ENCODE assay signal across 24 cellular contexts in the genomic region with DNA sequence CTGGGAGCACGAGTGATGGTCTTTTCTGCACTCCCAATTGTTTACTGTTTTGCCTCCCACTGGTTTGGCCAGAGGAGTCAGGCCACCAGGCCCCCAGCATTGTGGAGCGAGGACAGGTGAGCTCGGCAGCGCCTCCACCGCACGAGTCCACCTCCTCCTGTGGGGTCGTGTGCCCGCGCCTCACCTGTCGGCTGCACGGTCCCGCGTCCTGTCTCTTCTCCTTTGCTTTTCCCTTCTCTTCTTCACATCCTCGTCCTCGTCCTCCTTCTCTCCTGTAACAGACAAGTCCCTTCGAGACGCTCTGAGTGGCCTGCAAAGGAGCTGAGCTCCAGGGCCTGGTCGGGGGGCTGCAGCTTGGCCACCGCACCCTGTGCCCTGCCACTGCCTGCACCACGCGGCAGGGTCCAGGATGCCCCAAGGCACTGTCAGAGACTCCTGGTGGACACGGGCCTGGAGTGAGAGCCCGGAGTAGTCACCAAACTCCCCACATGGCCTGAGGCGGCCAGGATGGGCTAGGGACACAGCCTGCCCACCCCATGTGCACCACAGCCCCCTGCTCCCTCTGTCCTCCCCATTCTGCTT. TPM values are rescaled to one million over a fixed set of nuclear protein-coding genes. Genes with fewer than 3 reads are reported as not detected.
DNase-seq lines count a peak whose midpoint lies in the region; ATAC-seq, FAIRE-seq and TF ChIP-seq lines count a peak whose summit lies in the region.
"Had no signal": no experiment of that assay in that cellular context is flagged by ENCODE, and none has a peak within 500 bp of the region (broad histone marks: within the 10 kb centered on the region; RNA-seq: fewer than 3 reads in every experiment).

No MANE protein-coding gene starts in this region.

- no peaks in the 10 kb centered on the region for H4K20me1 ChIP-seq in HepG2 (ENCODE audit: insufficient read depth, low read length)

- TF ChIP-seq EP300 in HepG2 (IDR thresholded peaks at IDR 0.05; ENCODE audit: low read depth in 2 of 2, low read length in 2 of 2): no peak
- no peak for TF ChIP-seq EP300 in HepG2 (CRISPR knock-in tag; IDR thresholded peaks at IDR 0.05; ENCODE audit: borderline replicate concordance)

- TF ChIP-seq CTCF in endothelial cell (IDR thresholded peaks at IDR 0.05; ENCODE audit: unreplicated experiment): no peak
- no peak for TF ChIP-seq CTCF in HepG2 (CRISPR knock-in tag; IDR thresholded peaks at IDR 0.05)

- H3K27me3 Mint-ChIP-seq in activated T-cell treated with anti-CD3 and anti-CD28 coated beads, Interleukin-2, amount 50 U/mL, for 24 hours: no peaks in the 10 kb centered on the region
- peaks cover 3% of the 10 kb centered on the region for H3K27me3 Mint-ChIP-seq in endothelial cell (ENCODE audit: unreplicated experiment)
- no peaks in the 10 kb centered on the region for H3K27me3 Mint-ChIP-seq in stimulated activated naive B cell treated with anti-CD40 and anti-IgM and Interleukin-4, amounts not matched to agents 10 μg/mL and 1 μg/mL and 100 μg/mL, for 72 hours
- H3K27me3 Mint-ChIP-seq in naive thymus-derived CD4-positive, alpha-beta T cell: no peaks in the 10 kb centered on the region

- H3K79me2 ChIP-seq in HepG2 (ENCODE audit: insufficient read depth, low read length): peaks cover under 1% of the 10 kb centered on the region

- peaks cover 9% of the 10 kb centered on the region for H3K4me1 Mint-ChIP-seq in activated T-cell treated with anti-CD3 and anti-CD28 coated beads, Interleukin-2, amount 50 U/mL, for 24 hours (ENCODE audit: low read depth)
- no peaks in the 10 kb centered on the region for H3K4me1 Mint-ChIP-seq in endothelial cell (ENCODE audit: unreplicated experiment)
- peaks cover 14 to 18% of the 10 kb centered on the region in 2 donors for H3K4me1 Mint-ChIP-seq in stimulated activated naive B cell treated with anti-CD40 and anti-IgM and Interleukin-4, amounts not matched to agents 10 μg/mL and 1 μg/mL and 100 μg/mL, for 72 hours
- peaks cover 0 to 7% (median 1%) of the 10 kb centered on the region in 7 donors for H3K4me1 Mint-ChIP-seq in naive thymus-derived CD4-positive, alpha-beta T cell

- no peak overlapping the region for H3K27ac ChIP-seq in HepG2 (ENCODE audit: extremely low read length, insufficient read depth, low read length)
- no peak overlapping the region for H3K27ac ChIP-seq in naive thymus-derived CD4-positive, alpha-beta T cell (ENCODE audit: low read depth, low read length)
- H3K27ac ChIP-seq: 22Rv1, GM23248, SJSA1 had no signal

- no peak overlapping the region for H2AFZ ChIP-seq in HepG2 (ENCODE audit: low read length)
- H2AFZ ChIP-seq: GM23248 had no signal

- peaks cover 91% of the 10 kb centered on the region for H3K36me3 Mint-ChIP-seq in activated T-cell treated with anti-CD3 and anti-CD28 coated beads, Interleukin-2, amount 50 U/mL, for 24 hours (ENCODE audit: low read depth)
- peaks cover 39% of the 10 kb centered on the region for H3K36me3 Mint-ChIP-seq in endothelial cell (ENCODE audit: low read depth, unreplicated experiment)
- H3K36me3 Mint-ChIP-seq in stimulated activated naive B cell treated with anti-CD40 and anti-IgM and Interleukin-4, amounts not matched to agents 10 μg/mL and 1 μg/mL and 100 μg/mL, for 72 hours: peaks cover 41 to 51% of the 10 kb centered on the region in 2 donors
- peaks cover 4 to 22% (median 9%) of the 10 kb centered on the region in 5 donors for H3K36me3 Mint-ChIP-seq in naive thymus-derived CD4-positive, alpha-beta T cell

- H3K27me3 ChIP-seq in HepG2 (ENCODE audit: control insufficient read depth in 1 of 2, insufficient read depth in 2 of 2, low read length in 2 of 2): no peaks in the 10 kb centered on the region
- no peaks in the 10 kb centered on the region for H3K27me3 ChIP-seq in naive thymus-derived CD4-positive, alpha-beta T cell (ENCODE audit: control insufficient read depth in 2 of 2, insufficient read depth in 2 of 2, low read length in 2 of 2)
- H3K27me3 ChIP-seq: SJSA1 had no signal

- CTCF ChIA-PET in HepG2 (lab: Yijun Ruan, JAX; ENCODE audit: low intra/inter-chr PET ratio, low total read pairs): no interaction called here
- CTCF ChIA-PET in naive thymus-derived CD4-positive, alpha-beta T cell (lab: Charles Lee): interaction anchor here (0.6 kb wide), 1 partner anchor 1310 kb away, joined by 3 read pairs; no protein-coding TSS in a partner anchor

- no peak for DNase-seq in activated T-cell treated with anti-CD3 and anti-CD28 coated beads, Interleukin-2, amount 50 U/mL, for 24 hours
- DNase-seq in activated T-cell treated with anti-CD3 and anti-CD28 coated beads for 4 hours: no peak
- DNase-seq in endothelial cell (ENCODE audit: low spot score): no peak
- no peak for DNase-seq in HepG2 (ENCODE audit: low spot score)
- no peak for DNase-seq in stimulated activated naive B cell treated with anti-CD40 and anti-IgM and Interleukin-4, amounts not matched to agents 10 μg/mL and 1 μg/mL and 100 μg/mL, for 72 hours
- no peak for DNase-seq in Ammon's horn (ENCODE audit: low spot score)
- DNase-seq in naive thymus-derived CD4-positive, alpha-beta T cell: no peak
- DNase-seq in NCI-H1436 treated with DMSO at 0.1 percent for 48 hours (lab: John Stamatoyannopoulos, UW): no peak
- DNase-seq: CD8-positive, alpha-beta T cell; DND-41; GM23248; KG1; NCI-H1436; NCI-H2029 treated with DMSO at 0.1 percent for 48 hours; NCI-H2171 treated with DMSO at 0.1 percent for 48 hours; NCI-H446 treated with DMSO at 0.1 percent for 48 hours; NK-92 treated with Interleukin-12 subunit alpha and Interleukin-12 subunit beta, amount 100 ng/mL, for 24 hours; OCI-M1; RPMI8226 had no signal

- ATAC-seq in HepG2: peak; percentile 16
- no peak for ATAC-seq in stimulated activated naive B cell treated with anti-CD40 and anti-IgM and Interleukin-4, amounts not matched to agents 10 μg/mL and 1 μg/mL and 100 μg/mL, for 72 hours (replicated peaks)
- ATAC-seq in naive thymus-derived CD4-positive, alpha-beta T cell: no peak
- ATAC-seq: CD8-positive, alpha-beta T cell; HCT116 had no signal

- no peak for FAIRE-seq in HepG2 (lab: Jason Lieb, UNC)
- FAIRE-seq: G401.6, GM18507 had no signal

- H3K9me3 ChIP-seq in HepG2 (ENCODE audit: low read length): no peaks in the 10 kb centered on the region
- no peaks in the 10 kb centered on the region for H3K9me3 ChIP-seq in naive thymus-derived CD4-positive, alpha-beta T cell (ENCODE audit: control insufficient read depth in 2 of 3, low read length in 3 of 3)
- H3K9me3 ChIP-seq: SJSA1 had no signal

- H3K4me1 ChIP-seq in HepG2 (ENCODE audit: insufficient read depth, low read length): no peaks in the 10 kb centered on the region
- no peaks in the 10 kb centered on the region for H3K4me1 ChIP-seq in naive thymus-derived CD4-positive, alpha-beta T cell (ENCODE audit: control insufficient read depth in 2 of 2, insufficient read depth in 2 of 2, low read length in 2 of 2)
- H3K4me1 ChIP-seq: SJSA1 had no signal

- H3K9me3 Mint-ChIP-seq in activated T-cell treated with anti-CD3 and anti-CD28 coated beads, Interleukin-2, amount 50 U/mL, for 24 hours: no peaks in the 10 kb centered on the region
- H3K9me3 Mint-ChIP-seq in endothelial cell (ENCODE audit: unreplicated experiment): no peaks in the 10 kb centered on the region
- no peaks in the 10 kb centered on the region for H3K9me3 Mint-ChIP-seq in stimulated activated naive B cell treated with anti-CD40 and anti-IgM and Interleukin-4, amounts not matched to agents 10 μg/mL and 1 μg/mL and 100 μg/mL, for 72 hours
- H3K9me3 Mint-ChIP-seq in naive thymus-derived CD4-positive, alpha-beta T cell: no peaks in the 10 kb centered on the region
- H3K9me3 Mint-ChIP-seq: CD8-positive, alpha-beta T cell had no signal

- no peak overlapping the region for H3K4me3 ChIP-seq in HepG2 (replicated peaks in 1 of 3; ENCODE audit: insufficient read depth in 1 of 3, low read depth in 2 of 3, low read length in 3 of 3)
- H3K4me3 ChIP-seq in naive thymus-derived CD4-positive, alpha-beta T cell (ENCODE audit: low read length): no peak overlapping the region
- H3K4me3 ChIP-seq: GM23248, SJSA1 had no signal

- intact Hi-C loops in HepG2 (cut with micrococcal nuclease; ENCODE audit: unreplicated experiment): no loop called here
- intact Hi-C loops in naive thymus-derived CD4-positive, alpha-beta T cell (cut with micrococcal nuclease): no loop called here

- peak overlapping the region; percentile 72 for H3K27ac Mint-ChIP-seq in activated T-cell treated with anti-CD3 and anti-CD28 coated beads, Interleukin-2, amount 50 U/mL, for 24 hours
- H3K27ac Mint-ChIP-seq in endothelial cell (ENCODE audit: unreplicated experiment): no peak overlapping the region
- H3K27ac Mint-ChIP-seq in stimulated activated naive B cell treated with anti-CD40 and anti-IgM and Interleukin-4, amounts not matched to agents 10 μg/mL and 1 μg/mL and 100 μg/mL, for 72 hours: peak overlapping the region; percentile 69
- peak overlapping the region in 2 of 9 donors; percentile 43 to 79 for H3K27ac Mint-ChIP-seq in naive thymus-derived CD4-positive, alpha-beta T cell
- H3K27ac Mint-ChIP-seq: CD8-positive, alpha-beta T cell had no signal

- no peak for TF ChIP-seq POLR2A in HepG2 (IDR thresholded peaks at IDR 0.05; ENCODE audit: insufficient read depth in 1 of 2, low read depth in 2 of 2, low read length in 2 of 2)

- 96% methylated on average over 22 of the region's 24 CpGs for WGBS in HepG2 (ENCODE audit: low lambda C conversion rate)

- peaks cover 32 to 71% of the 10 kb centered on the region in 2 experiments for H3K36me3 ChIP-seq in HepG2 (replicated peaks in 1 of 2; ENCODE audit: control insufficient read depth in 1 of 2, insufficient read depth in 2 of 2, low read length in 2 of 2)
- H3K36me3 ChIP-seq in naive thymus-derived CD4-positive, alpha-beta T cell (ENCODE audit: control insufficient read depth in 2 of 3, insufficient read depth in 3 of 3, low read length in 3 of 3): peaks cover 33 to 83% (median 34%) of the 10 kb centered on the region in 3 experiments

- no peak overlapping the region for H3K9ac ChIP-seq in HepG2 (ENCODE audit: insufficient read depth, low read depth, low read length)
- H3K9ac ChIP-seq: GM23248 had no signal

- in situ Hi-C loops in HepG2 (cut with HindIII; ENCODE audit: extremely low pct_ligation_motif_present, low pct_unique_long_range_greater_than_20kb): no loop called here

- no TSS peak for BruUV-seq in HepG2 (replicated peaks; lab: Mats Ljungman, UMichigan)

- no peak overlapping the region for H3K4me2 ChIP-seq in HepG2 (ENCODE audit: low read depth, low read length)

- POLR2A ChIA-PET in HepG2 (lab: Yijun Ruan, JAX): interaction anchor here (0.9 to 2.3 kb wide), 2 partner anchors 11 to 51 kb away, joined by 3 to 8 read pairs; partner anchors contain the start of genes AKAP8 and AKAP8L
- POLR2A ChIA-PET in naive thymus-derived CD4-positive, alpha-beta T cell (lab: Charles Lee): interaction anchor here (1.2 to 1.3 kb wide), 2 partner anchors 10 to 11 kb away, joined by 3 to 4 read pairs; no protein-coding TSS in a partner anchor

- H3K4me3 Mint-ChIP-seq in activated T-cell treated with anti-CD3 and anti-CD28 coated beads, Interleukin-2, amount 50 U/mL, for 24 hours: no peak overlapping the region
- H3K4me3 Mint-ChIP-seq in endothelial cell (ENCODE audit: unreplicated experiment): peak overlapping the region; percentile 57
- H3K4me3 Mint-ChIP-seq in stimulated activated naive B cell treated with anti-CD40 and anti-IgM and Interleukin-4, amounts not matched to agents 10 μg/mL and 1 μg/mL and 100 μg/mL, for 72 hours: no peak overlapping the region
- H3K4me3 Mint-ChIP-seq in naive thymus-derived CD4-positive, alpha-beta T cell: no peak overlapping the region
- H3K4me3 Mint-ChIP-seq: CD8-positive, alpha-beta T cell had no signal

- no peak for TF ChIP-seq RAD21 in HepG2 (CRISPR knock-in tag; IDR thresholded peaks at IDR 0.05)

RNA-seq across cellular contexts. Expression of gene AKAP8, which starts 11.4 kb away (rescaled TPM):
- total RNA-seq in endothelial cell (ENCODE audit: unreplicated experiment) (36.5 TPM), HepG2 (2016; rRNA removed; fragmentation: Illumina TruSeq; extraction: Trizol) (21.2 and 22.1 TPM in 2 replicates)
- total RNA-seq in HepG2 (2016; cell fraction: cytosol; rRNA removed; fragmentation: Illumina TruSeq; extraction: Trizol; ENCODE audit: low read depth): 3.7 and 3.8 TPM in 2 replicates
- 20.2 and 21.5 TPM in 2 replicates for total RNA-seq in HepG2 (2016; cell fraction: insoluble cytoplasmic fraction; rRNA removed; fragmentation: Illumina TruSeq; extraction: Trizol)
- total RNA-seq in HepG2 (2016; cell fraction: membrane; rRNA removed; fragmentation: Illumina TruSeq; extraction: Trizol): 9.1 and 9.4 TPM in 2 replicates
- 17.0 and 19.9 TPM in 2 replicates for total RNA-seq in HepG2 (2016; cell fraction: nucleus; rRNA removed; fragmentation: Illumina TruSeq; extraction: Trizol)
- 15.2 and 15.9 TPM in 2 replicates for polyA plus RNA-seq in HepG2 (2011; rRNA removed)
- 9.5 and 11.1 TPM in 2 replicates for polyA plus RNA-seq in HepG2 (2011; cell fraction: cytosol; rRNA removed)
- 35.3 and 39.7 TPM in 2 replicates for polyA plus RNA-seq in HepG2 (2011; cell fraction: nucleus; rRNA removed)
- 11.5 and 13.0 TPM in 2 replicates for polyA plus RNA-seq in HepG2 (2012)
- 1.6 TPM in 2 replicates for polyA plus RNA-seq in HepG2 (2016; cell fraction: cytosol; fragmentation: Illumina TruSeq; extraction: Trizol; ENCODE audit: low read depth)
- 17.4 and 18.4 TPM in 2 replicates for polyA plus RNA-seq in HepG2 (2016; cell fraction: insoluble cytoplasmic fraction; fragmentation: Illumina TruSeq; extraction: Trizol; ENCODE audit: low read depth)
- 3.7 and 4.6 TPM in 2 replicates for polyA plus RNA-seq in HepG2 (2016; cell fraction: membrane; fragmentation: Illumina TruSeq; extraction: Trizol; ENCODE audit: low read depth)
- 47.6 and 49.0 TPM in 2 replicates for polyA plus RNA-seq in HepG2 (2016; cell fraction: nucleus; fragmentation: Illumina TruSeq; extraction: Trizol; ENCODE audit: insufficient read depth, low read depth)
- polyA minus RNA-seq in HepG2 (2011; rRNA and poly(A)+ RNA removed; ENCODE audit: low replicate concordance): 13.4 and 15.5 TPM in 2 replicates
- polyA minus RNA-seq in HepG2 (2011; cell fraction: cytosol; rRNA and poly(A)+ RNA removed): 8.0 and 10.5 TPM in 2 replicates
- 10.9 and 13.4 TPM in 2 replicates for polyA minus RNA-seq in HepG2 (2011; cell fraction: nucleus; rRNA and poly(A)+ RNA removed)
- 10 to 100 TPM; 60.0 to 81.2 (median 80.2) TPM for total RNA-seq in naive thymus-derived CD4-positive, alpha-beta T cell
- 10 to 100 TPM; 11.9 to 21.1 TPM for polyA plus RNA-seq in naive thymus-derived CD4-positive, alpha-beta T cell

RNA-seq across cellular contexts. Expression of gene BRD4, which starts 35.8 kb away (rescaled TPM):
- total RNA-seq in endothelial cell (ENCODE audit: unreplicated experiment) (136 TPM), HepG2 (2016; rRNA removed; fragmentation: Illumina TruSeq; extraction: Trizol) (11.4 TPM in 2 replicates)
- 9.3 and 10.8 TPM in 2 replicates for total RNA-seq in HepG2 (2016; cell fraction: cytosol; rRNA removed; fragmentation: Illumina TruSeq; extraction: Trizol; ENCODE audit: low read depth)
- 9.9 and 11.8 TPM in 2 replicates for total RNA-seq in HepG2 (2016; cell fraction: insoluble cytoplasmic fraction; rRNA removed; fragmentation: Illumina TruSeq; extraction: Trizol)
- 14.9 and 16.5 TPM in 2 replicates for total RNA-seq in HepG2 (2016; cell fraction: membrane; rRNA removed; fragmentation: Illumina TruSeq; extraction: Trizol)
- 16.3 and 19.3 TPM in 2 replicates for total RNA-seq in HepG2 (2016; cell fraction: nucleus; rRNA removed; fragmentation: Illumina TruSeq; extraction: Trizol)
- 10.5 TPM in 2 replicates for polyA plus RNA-seq in HepG2 (2011; rRNA removed)
- 5.5 and 5.9 TPM in 2 replicates for polyA plus RNA-seq in HepG2 (2011; cell fraction: cytosol; rRNA removed)
- 33.7 and 40.9 TPM in 2 replicates for polyA plus RNA-seq in HepG2 (2011; cell fraction: nucleus; rRNA removed)
- polyA plus RNA-seq in HepG2 (2012): 38.7 and 50.8 TPM in 2 replicates
- 3.9 and 4.0 TPM in 2 replicates for polyA plus RNA-seq in HepG2 (2016; cell fraction: cytosol; fragmentation: Illumina TruSeq; extraction: Trizol; ENCODE audit: low read depth)
- polyA plus RNA-seq in HepG2 (2016; cell fraction: insoluble cytoplasmic fraction; fragmentation: Illumina TruSeq; extraction: Trizol; ENCODE audit: low read depth): 19.8 and 29.3 TPM in 2 replicates
- polyA plus RNA-seq in HepG2 (2016; cell fraction: membrane; fragmentation: Illumina TruSeq; extraction: Trizol; ENCODE audit: low read depth): 14.9 and 16.3 TPM in 2 replicates
- polyA plus RNA-seq in HepG2 (2016; cell fraction: nucleus; fragmentation: Illumina TruSeq; extraction: Trizol; ENCODE audit: insufficient read depth, low read depth): 50.8 and 56.4 TPM in 2 replicates
- 42.7 and 54.2 TPM in 2 replicates for polyA minus RNA-seq in HepG2 (2011; rRNA and poly(A)+ RNA removed; ENCODE audit: low replicate concordance)
- polyA minus RNA-seq in HepG2 (2011; cell fraction: cytosol; rRNA and poly(A)+ RNA removed): 22.2 and 24.6 TPM in 2 replicates
- polyA minus RNA-seq in HepG2 (2011; cell fraction: nucleus; rRNA and poly(A)+ RNA removed): 49.4 and 56.1 TPM in 2 replicates
- total RNA-seq in naive thymus-derived CD4-positive, alpha-beta T cell: 100 to 1,000 TPM; 104 to 168 (median 128) TPM
- 10 to 100 TPM; 10.5 to 19.8 TPM for polyA plus RNA-seq in naive thymus-derived CD4-positive, alpha-beta T cell

RNA-seq across cellular contexts. Expression of gene AKAP8L, which starts 50.6 kb away (rescaled TPM):
- total RNA-seq in endothelial cell (ENCODE audit: unreplicated experiment): 160 TPM
- total RNA-seq in HepG2 (2016; rRNA removed; fragmentation: Illumina TruSeq; extraction: Trizol): 27.3 and 48.2 TPM in 2 replicates
- 42.8 and 43.6 TPM in 2 replicates for total RNA-seq in HepG2 (2016; cell fraction: cytosol; rRNA removed; fragmentation: Illumina TruSeq; extraction: Trizol; ENCODE audit: low read depth)
- 28.1 and 49.6 TPM in 2 replicates for total RNA-seq in HepG2 (2016; cell fraction: insoluble cytoplasmic fraction; rRNA removed; fragmentation: Illumina TruSeq; extraction: Trizol)
- total RNA-seq in HepG2 (2016; cell fraction: membrane; rRNA removed; fragmentation: Illumina TruSeq; extraction: Trizol): 19.3 and 21.1 TPM in 2 replicates
- 58.1 and 60.2 TPM in 2 replicates for total RNA-seq in HepG2 (2016; cell fraction: nucleus; rRNA removed; fragmentation: Illumina TruSeq; extraction: Trizol)
- 49.6 and 63.4 TPM in 2 replicates for polyA plus RNA-seq in HepG2 (2011; rRNA removed)
- polyA plus RNA-seq in HepG2 (2011; cell fraction: cytosol; rRNA removed): 25.4 and 26.0 TPM in 2 replicates
- 267 and 311 TPM in 2 replicates for polyA plus RNA-seq in HepG2 (2011; cell fraction: nucleus; rRNA removed)
- 54.1 and 55.4 TPM in 2 replicates for polyA plus RNA-seq in HepG2 (2012)
- polyA plus RNA-seq in HepG2 (2016; cell fraction: cytosol; fragmentation: Illumina TruSeq; extraction: Trizol; ENCODE audit: low read depth): 3.5 and 4.1 TPM in 2 replicates
- 25.4 and 30.1 TPM in 2 replicates for polyA plus RNA-seq in HepG2 (2016; cell fraction: insoluble cytoplasmic fraction; fragmentation: Illumina TruSeq; extraction: Trizol; ENCODE audit: low read depth)
- polyA plus RNA-seq in HepG2 (2016; cell fraction: membrane; fragmentation: Illumina TruSeq; extraction: Trizol; ENCODE audit: low read depth): 5.6 and 6.0 TPM in 2 replicates
- 142 and 146 TPM in 2 replicates for polyA plus RNA-seq in HepG2 (2016; cell fraction: nucleus; fragmentation: Illumina TruSeq; extraction: Trizol; ENCODE audit: insufficient read depth, low read depth)
- polyA minus RNA-seq in HepG2 (2011; rRNA and poly(A)+ RNA removed; ENCODE audit: low replicate concordance): 57.8 and 104 TPM in 2 replicates
- 22.7 and 31.4 TPM in 2 replicates for polyA minus RNA-seq in HepG2 (2011; cell fraction: cytosol; rRNA and poly(A)+ RNA removed)
- 67.1 and 87.6 TPM in 2 replicates for polyA minus RNA-seq in HepG2 (2011; cell fraction: nucleus; rRNA and poly(A)+ RNA removed)
- total RNA-seq in naive thymus-derived CD4-positive, alpha-beta T cell: 100 to 1,000 TPM in 4 of 5 experiments, 10 to 100 TPM in 1; 81.2 to 208 (median 146) TPM
- 10 to 100 TPM; 39.9 to 92.9 TPM for polyA plus RNA-seq in naive thymus-derived CD4-positive, alpha-beta T cell
